In genomic region chr13:39035799-39036198, GRCh38 we compare ENCODE assay signal across 10 cellular contexts. TPM values are rescaled to one million over a fixed set of nuclear protein-coding genes. Genes with fewer than 3 reads are reported as not detected.
A peak's percentile ranks its signal among the peaks of the same experiment; 100 is the strongest.
DNase-seq lines count a peak whose midpoint lies in the region; ATAC-seq and TF ChIP-seq lines count a peak whose summit lies in the region.
"Had no signal": no experiment of that assay in that cellular context is flagged by ENCODE, and none has a peak within 500 bp of the region (broad histone marks: within the 10 kb centered on the region; RNA-seq: fewer than 3 reads in every experiment).

No MANE protein-coding gene starts in this region.

- DNase-seq in NOMO-1 treated with DMSO at 0.1 percent for 48 hours (lab: John Stamatoyannopoulos, UW; ENCODE audit: unreplicated experiment): peak; percentile 7
- no peak for DNase-seq in NOMO-1 treated with dmso at 0.1 percent for 144 hours (lab: John Stamatoyannopoulos, UW; ENCODE audit: unreplicated experiment)
- DNase-seq in activated B cell treated with CpG ODN at 0.5 μM for 24 hours: no peak
- no peak for DNase-seq in hepatocyte (ENCODE audit: low spot score)
- no peak for DNase-seq in SW 1271 (lab: John Stamatoyannopoulos, UW)
- no peak for DNase-seq in substantia nigra (lab: John Stamatoyannopoulos, UW)
- DNase-seq in vagina (ENCODE audit: extremely low spot score in 2 of 2): no peak
- DNase-seq: 8988T had no signal

- no peak for TF ChIP-seq CTCF in activated B cell treated with CpG ODN at 0.5 μM for 24 hours (IDR thresholded peaks at IDR 0.05)
- TF ChIP-seq CTCF in hepatocyte (IDR thresholded peaks at IDR 0.05; ENCODE audit: poor library complexity): no peak
- no peak for TF ChIP-seq CTCF in vagina (IDR thresholded peaks at IDR 0.05)

- H3K27me3 ChIP-seq in hepatocyte: no peaks in the 10 kb centered on the region
- no peaks in the 10 kb centered on the region for H3K27me3 ChIP-seq in vagina

- TF ChIP-seq POLR2A in vagina (IDR thresholded peaks at IDR 0.05): no peak

- H3K4me2 ChIP-seq in hepatocyte: peak overlapping the region; percentile 84

- no peak overlapping the region for H3K27ac ChIP-seq in hepatocyte
- H3K27ac ChIP-seq in substantia nigra (ENCODE audit: low read depth, low read length, poor library complexity, severe bottlenecking): no peak overlapping the region
- no peak overlapping the region for H3K27ac ChIP-seq in vagina

- intact Hi-C loops in activated B cell treated with CpG ODN at 0.5 μM for 24 hours (cut with micrococcal nuclease): loop anchor here (5.0 kb wide), 1 partner anchor 1627 kb away; no protein-coding TSS in a partner anchor
- intact Hi-C loops in vagina (cut with DNase I): no loop called here

- no peaks in the 10 kb centered on the region for H3K9me3 Mint-ChIP-seq in activated B cell treated with CpG ODN at 0.5 μM for 24 hours
- H3K9me3 Mint-ChIP-seq in stimulated activated memory B cell treated with anti-CD40 and anti-IgM and Interleukin-4, amounts not matched to agents 10 μg/mL and 1 μg/mL and 100 μg/mL, for 72 hours: no peaks in the 10 kb centered on the region

- H4K20me1 ChIP-seq in hepatocyte (ENCODE audit: insufficient read depth, poor library complexity, severe bottlenecking): peaks cover 24% of the 10 kb centered on the region

- peak overlapping the region; percentile 96 for H3K4me3 ChIP-seq in hepatocyte
- peak overlapping the region in 1 of 2 donors; percentile 74 for H3K4me3 ChIP-seq in vagina

- CTCF ChIA-PET in activated B cell treated with CpG ODN at 0.5 μM for 24 hours (lab: Charles Lee): interaction anchor here (1.1 kb wide), 1 partner anchor 576 kb away, joined by 3 read pairs; no protein-coding TSS in a partner anchor

- 23% methylated on average over 2 of the region's 2 CpGs for WGBS in hepatocyte (ENCODE audit: low lambda C conversion rate, missing lambda C conversion rate)

- H3K79me2 ChIP-seq in hepatocyte: peaks cover 85% of the 10 kb centered on the region

- H3K27me3 Mint-ChIP-seq in activated B cell treated with CpG ODN at 0.5 μM for 24 hours: no peaks in the 10 kb centered on the region
- H3K27me3 Mint-ChIP-seq in stimulated activated memory B cell treated with anti-CD40 and anti-IgM and Interleukin-4, amounts not matched to agents 10 μg/mL and 1 μg/mL and 100 μg/mL, for 72 hours: no peaks in the 10 kb centered on the region

- no peaks in the 10 kb centered on the region for H3K9me3 ChIP-seq in hepatocyte (ENCODE audit: low read depth)
- no peaks in the 10 kb centered on the region for H3K9me3 ChIP-seq in vagina

- no peak overlapping the region for H3K27ac Mint-ChIP-seq in activated B cell treated with CpG ODN at 0.5 μM for 24 hours
- peak overlapping the region; percentile 99 for H3K27ac Mint-ChIP-seq in stimulated activated memory B cell treated with anti-CD40 and anti-IgM and Interleukin-4, amounts not matched to agents 10 μg/mL and 1 μg/mL and 100 μg/mL, for 72 hours

- H3K4me1 ChIP-seq in hepatocyte (ENCODE audit: insufficient read depth) (peaks cover 13% of the 10 kb centered on the region), vagina (peaks cover 62% of the 10 kb centered on the region)

- H3K9me2 ChIP-seq in hepatocyte (replicated peaks; ENCODE audit: insufficient read depth): no peaks in the 10 kb centered on the region

- H3K4me1 Mint-ChIP-seq in activated B cell treated with CpG ODN at 0.5 μM for 24 hours: peaks cover 52% of the 10 kb centered on the region
- peaks cover 51% of the 10 kb centered on the region for H3K4me1 Mint-ChIP-seq in stimulated activated memory B cell treated with anti-CD40 and anti-IgM and Interleukin-4, amounts not matched to agents 10 μg/mL and 1 μg/mL and 100 μg/mL, for 72 hours

- ATAC-seq in activated B cell treated with CpG ODN at 0.5 μM for 24 hours (ENCODE audit: low read depth): no peak
- no peak for ATAC-seq in stimulated activated memory B cell treated with anti-CD40 and anti-IgM and Interleukin-4, amounts not matched to agents 10 μg/mL and 1 μg/mL and 100 μg/mL, for 72 hours

- H3K36me3 Mint-ChIP-seq in activated B cell treated with CpG ODN at 0.5 μM for 24 hours (ENCODE audit: low read depth): peaks cover 24% of the 10 kb centered on the region
- peaks cover 2% of the 10 kb centered on the region for H3K36me3 Mint-ChIP-seq in stimulated activated memory B cell treated with anti-CD40 and anti-IgM and Interleukin-4, amounts not matched to agents 10 μg/mL and 1 μg/mL and 100 μg/mL, for 72 hours

- H2AFZ ChIP-seq in hepatocyte: peak overlapping the region; percentile 2

- no peaks in the 10 kb centered on the region for H3K36me3 ChIP-seq in hepatocyte (replicated peaks; ENCODE audit: insufficient read depth, low read depth)
- H3K36me3 ChIP-seq in vagina: peaks cover 0 to 2% of the 10 kb centered on the region in 2 donors

- peak overlapping the region; percentile 87 for H3K4me3 Mint-ChIP-seq in activated B cell treated with CpG ODN at 0.5 μM for 24 hours
- peak overlapping the region; percentile 93 for H3K4me3 Mint-ChIP-seq in stimulated activated memory B cell treated with anti-CD40 and anti-IgM and Interleukin-4, amounts not matched to agents 10 μg/mL and 1 μg/mL and 100 μg/mL, for 72 hours

- POLR2A ChIA-PET in activated B cell treated with CpG ODN at 0.5 μM for 24 hours (lab: Charles Lee): no interaction called here

RNA-seq across cellular contexts. Expression of gene PROSER1, which starts 2.1 kb away (rescaled TPM):
- total RNA-seq in activated B cell treated with CpG ODN at 0.5 μM for 24 hours: 57.3 and 57.8 TPM in 2 replicates
- 20.3 and 22.8 TPM in 2 replicates for total RNA-seq in hepatocyte
- polyA plus RNA-seq in hepatocyte: 11.8 and 12.9 TPM in 2 replicates
- total RNA-seq in vagina: 41.3 TPM

RNA-seq across cellular contexts. Expression of gene NHLRC3, which starts 2.5 kb away (rescaled TPM):
- 17.3 and 24.6 TPM in 2 replicates for total RNA-seq in activated B cell treated with CpG ODN at 0.5 μM for 24 hours
- 34.2 and 47.4 TPM in 2 replicates for total RNA-seq in hepatocyte
- 18.6 and 19.3 TPM in 2 replicates for polyA plus RNA-seq in hepatocyte
- 14.5 TPM for total RNA-seq in vagina

RNA-seq across cellular contexts. Expression of gene STOML3, which starts 45.2 kb away (rescaled TPM):
- total RNA-seq in activated B cell treated with CpG ODN at 0.5 μM for 24 hours (not detected in 2 replicates), hepatocyte (not detected in 2 replicates), vagina (not detected)
- polyA plus RNA-seq in hepatocyte: not detected in 2 replicates
- total RNA-seq: omental fat pad had no signal
